19 cellular contexts compared by ENCODE assay signal in the genomic region with DNA sequence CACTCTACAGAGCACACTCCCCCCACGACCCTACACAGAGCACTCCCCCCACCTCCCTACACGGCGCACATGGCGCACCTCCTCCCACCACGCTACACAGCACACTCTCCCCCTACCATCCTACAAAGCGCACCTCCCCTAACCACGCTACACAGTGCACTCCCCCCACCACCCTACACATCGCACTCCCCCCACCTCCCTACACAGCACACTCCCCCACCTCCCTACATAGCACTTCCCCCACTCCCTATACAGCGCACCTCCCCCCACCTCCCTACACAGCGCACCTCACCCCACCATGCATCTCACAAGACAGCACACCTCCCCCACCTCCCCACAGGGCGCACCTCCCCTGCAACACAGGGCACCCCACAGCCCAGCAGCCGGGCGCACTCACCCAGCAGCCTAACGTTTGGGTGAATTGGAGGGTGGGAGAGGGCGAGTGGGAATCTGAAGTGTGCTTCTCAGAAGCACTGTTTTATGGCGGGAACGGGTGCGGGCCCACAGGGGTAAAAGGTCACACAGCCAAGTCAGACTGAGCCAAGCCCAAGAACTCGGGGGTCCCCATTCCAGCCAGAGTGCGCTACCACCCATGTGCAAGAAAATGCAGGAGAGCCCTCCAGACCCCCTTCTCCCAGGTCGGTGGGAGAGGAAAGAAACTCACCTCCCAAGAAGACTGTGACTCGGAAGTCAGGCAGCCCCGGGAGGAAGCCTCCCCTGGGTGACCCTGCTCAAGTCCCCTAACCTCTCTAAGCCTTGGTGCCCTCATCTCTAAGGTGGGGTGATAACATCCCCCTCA. TPM values are rescaled to one million over a fixed set of nuclear protein-coding genes. Genes with fewer than 3 reads are reported as not detected.
A peak's percentile ranks its signal among the peaks of the same experiment; 100 is the strongest.
DNase-seq lines count a peak whose midpoint lies in the region; ATAC-seq and TF ChIP-seq lines count a peak whose summit lies in the region.
"Had no signal": no experiment of that assay in that cellular context is flagged by ENCODE, and none has a peak within 500 bp of the region (broad histone marks: within the 10 kb centered on the region; RNA-seq: fewer than 3 reads in every experiment).

No MANE protein-coding gene starts in this region.

- CTCF ChIA-PET in WTC11 (lab: Charles Lee) = interaction anchor here (1.4 to 1.6 kb wide), 1 partner anchor 124 kb away, joined by 4 to 7 read pairs; no protein-coding TSS in a partner anchor

- peaks cover 51% of the 10 kb centered on the region for H3K4me1 Mint-ChIP-seq in WTC11
- H3K4me1 Mint-ChIP-seq in HFFc6 (ENCODE audit: low read depth) = peaks cover 13% of the 10 kb centered on the region

- H3K4me3 Mint-ChIP-seq in WTC11 = no peak overlapping the region
- H3K4me3 Mint-ChIP-seq in HFFc6 = no peak overlapping the region
- H3K4me3 Mint-ChIP-seq: type B pancreatic cell had no signal

- ATAC-seq in WTC11 = peak; percentile 10
- ATAC-seq: Panc1 had no signal

- no peaks in the 10 kb centered on the region for H3K27me3 ChIP-seq in H7 (ENCODE audit: control insufficient read depth, insufficient read depth, low read length)
- H3K27me3 ChIP-seq in skeletal muscle tissue (ENCODE audit: control insufficient read depth in 3 of 3, insufficient read depth in 3 of 3, low read length in 3 of 3) = no peaks in the 10 kb centered on the region
- no peaks in the 10 kb centered on the region for H3K27me3 ChIP-seq in tibial nerve
- H3K27me3 ChIP-seq: BLaER1 treated with 17β-estradiol and CSF1 and Interleukin-3, amounts not matched to agents 10 nM and 100 nM had no signal

- H3K4me3 ChIP-seq in H7 (ENCODE audit: insufficient read depth, low read depth, low read length) = no peak overlapping the region
- H3K4me3 ChIP-seq in skeletal muscle tissue (ENCODE audit: low read length in 3 of 3) = no peak overlapping the region
- no peak overlapping the region for H3K4me3 ChIP-seq in tibial nerve
- H3K4me3 ChIP-seq: BLaER1 treated with 17β-estradiol and CSF1 and Interleukin-3, amounts not matched to agents 10 nM and 100 nM; prostate gland had no signal

- H3K36me3 Mint-ChIP-seq in WTC11 (peaks cover 80% of the 10 kb centered on the region), HFFc6 (ENCODE audit: low read depth) (peaks cover 36% of the 10 kb centered on the region)

- no peak for TF ChIP-seq CTCF in WTC11 (IDR thresholded peaks at IDR 0.05)
- no peak for TF ChIP-seq CTCF in tibial nerve (IDR thresholded peaks at IDR 0.05)
- no peak for TF ChIP-seq CTCF in HFFc6 (IDR thresholded peaks at IDR 0.05)

- peak overlapping the region; percentile 51 for H3K27ac ChIP-seq in skeletal muscle tissue (ENCODE audit: low read depth, low read length)
- peak overlapping the region in 1 of 4 donors; percentile 3 for H3K27ac ChIP-seq in tibial nerve
- H3K27ac ChIP-seq: prostate gland had no signal

- DNase-seq in H7 (peak; percentile 70), WTC11 (ENCODE audit: low spot score) (no peak), left kidney (ENCODE audit: low read depth, low spot score) (peak; percentile 52), tibial nerve (ENCODE audit: low spot score in 2 of 2) (no peak), HFFc6 (no peak)
- DNase-seq in stimulated activated naive CD4-positive, alpha-beta T cell (lab: John Stamatoyannopoulos, UW) = no peak
- DNase-seq: activated CD8-positive, alpha-beta memory T cell treated with anti-CD3 and anti-CD28 coated beads for 24 hours; activated gamma-delta T cell; GDM1; NCI-H1417 treated with DMSO at 0.1 percent for 48 hours; NCI-H2081; NCI-H2227 treated with DMSO at 0.1 percent for 48 hours; NCI-H69; T-helper 1 cell had no signal

- WGBS in tibial nerve, 2 donors = 80 to 85% methylated on average over 21 to 23 of the region's 23 CpGs

- H3K27me3 Mint-ChIP-seq in WTC11 (ENCODE audit: low read depth) (no peaks in the 10 kb centered on the region), HFFc6 (ENCODE audit: insufficient read depth) (peaks cover 3% of the 10 kb centered on the region; the same call in 1 of the 2 replicates)
- H3K27me3 Mint-ChIP-seq: type B pancreatic cell had no signal

- H3K4me1 ChIP-seq in skeletal muscle tissue (ENCODE audit: control insufficient read depth in 3 of 3, insufficient read depth in 3 of 3, low read length in 3 of 3) (peaks cover 17 to 41% (median 36%) of the 10 kb centered on the region in 3 donors), tibial nerve (peaks cover 0 to 28% (median 5%) of the 10 kb centered on the region in 4 donors)
- H3K4me1 ChIP-seq: prostate gland had no signal

- peak overlapping the region; percentile 53 for H3K27ac Mint-ChIP-seq in WTC11
- no peak overlapping the region for H3K27ac Mint-ChIP-seq in HFFc6
- H3K27ac Mint-ChIP-seq: type B pancreatic cell had no signal

- no peak for TF ChIP-seq POLR2A in tibial nerve (IDR thresholded peaks at IDR 0.05)

- TF ChIP-seq EP300 in tibial nerve (IDR thresholded peaks at IDR 0.05) = no peak

- POLR2A ChIA-PET in WTC11 (lab: Charles Lee) = interaction anchor here (0.6 kb wide), 1 partner anchor 8 kb away, joined by 3 read pairs; no protein-coding TSS in a partner anchor

- peak overlapping the region in 1 of 3 donors; percentile 40 for H3K9ac ChIP-seq in skeletal muscle tissue (ENCODE audit: low read depth in 1 of 3, low read length in 3 of 3)
- H3K9ac ChIP-seq: BLaER1 treated with 17β-estradiol and CSF1 and Interleukin-3, amounts not matched to agents 10 nM and 100 nM had no signal

- H3K36me3 ChIP-seq in H7 (replicated peaks; ENCODE audit: control insufficient read depth, insufficient read depth, low read length) = peaks cover 53% of the 10 kb centered on the region
- H3K36me3 ChIP-seq in skeletal muscle tissue (ENCODE audit: control insufficient read depth in 3 of 3, insufficient read depth in 3 of 3, low read length in 3 of 3) = peaks cover 43 to 58% (median 52%) of the 10 kb centered on the region in 3 donors
- peaks cover 0 to 98% (median 0%) of the 10 kb centered on the region in 3 donors for H3K36me3 ChIP-seq in tibial nerve

- H3K9me3 ChIP-seq in skeletal muscle tissue (ENCODE audit: control insufficient read depth in 3 of 3, low read length in 3 of 3) (no peaks in the 10 kb centered on the region), tibial nerve (no peaks in the 10 kb centered on the region)
- H3K9me3 ChIP-seq: BLaER1 treated with 17β-estradiol and CSF1 and Interleukin-3, amounts not matched to agents 10 nM and 100 nM; prostate gland had no signal

- H3K9me3 Mint-ChIP-seq in WTC11 = no peaks in the 10 kb centered on the region
- no peaks in the 10 kb centered on the region for H3K9me3 Mint-ChIP-seq in HFFc6
- H3K9me3 Mint-ChIP-seq: type B pancreatic cell had no signal

TF ChIP-seq in WTC11, 78 proteins besides CTCF, POLR2A, EP300 and RAD21:
- TF ChIP-seq FOXP4 (CRISPR knock-in tag; IDR thresholded peaks at IDR 0.05) (no peak), SOX15 (CRISPR knock-in tag; IDR thresholded peaks at IDR 0.05) (no peak)
- TF ChIP-seq, protein P1, sequence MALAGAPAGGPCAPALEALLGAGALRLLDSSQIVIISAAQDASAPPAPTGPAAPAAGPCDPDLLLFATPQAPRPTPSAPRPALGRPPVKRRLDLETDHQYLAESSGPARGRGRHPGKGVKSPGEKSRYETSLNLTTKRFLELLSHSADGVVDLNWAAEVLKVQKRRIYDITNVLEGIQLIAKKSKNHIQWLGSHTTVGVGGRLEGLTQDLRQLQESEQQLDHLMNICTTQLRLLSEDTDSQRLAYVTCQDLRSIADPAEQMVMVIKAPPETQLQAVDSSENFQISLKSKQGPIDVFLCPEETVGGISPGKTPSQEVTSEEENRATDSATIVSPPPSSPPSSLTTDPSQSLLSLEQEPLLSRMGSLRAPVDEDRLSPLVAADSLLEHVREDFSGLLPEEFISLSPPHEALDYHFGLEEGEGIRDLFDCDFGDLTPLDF (CRISPR knock-in tag; IDR thresholded peaks at IDR 0.05) = no peak
- TF ChIP-seq, protein P2, sequence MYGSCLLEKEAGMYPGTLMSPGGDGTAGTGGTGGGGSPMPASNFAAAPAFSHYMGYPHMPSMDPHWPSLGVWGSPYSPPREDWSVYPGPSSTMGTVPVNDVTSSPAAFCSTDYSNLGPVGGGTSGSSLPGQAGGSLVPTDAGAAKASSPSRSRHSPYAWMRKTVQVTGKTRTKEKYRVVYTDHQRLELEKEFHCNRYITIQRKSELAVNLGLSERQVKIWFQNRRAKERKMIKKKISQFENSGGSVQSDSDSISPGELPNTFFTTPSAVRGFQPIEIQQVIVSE (CRISPR knock-in tag; IDR thresholded peaks at IDR 0.05; ENCODE audit: borderline replicate concordance) = no peak

RNA-seq across cellular contexts. Expression of gene KNOP1, which starts 10.1 kb away (rescaled TPM):
- total RNA-seq in H7 (2014; rRNA removed; shearing (Covaris generic)) = 35.5 and 50.6 TPM in 2 replicates
- total RNA-seq in WTC11 (2021) = 87.4 to 102 TPM (median 93.4 TPM) in 3 replicates
- total RNA-seq in skeletal muscle tissue = 11.5 TPM
- total RNA-seq in tibial nerve = 10 to 100 TPM; 17.3 to 37.2 (median 26.2) TPM
- total RNA-seq in HFFc6 (2021; fragmentation: NEBNext Ultra II Directional; extraction: Animal tissue kit (Norgen Biotek cat#: 25700)) = 10 to 100 TPM; 11.0 to 16.3 (median 13.9) TPM

RNA-seq across cellular contexts. Expression of gene IQCK, which starts 10.2 kb away (rescaled TPM):
- 4.4 and 6.4 TPM in 2 replicates for total RNA-seq in H7 (2014; rRNA removed; shearing (Covaris generic))
- total RNA-seq in WTC11 (2021) (5.2 to 6.0 TPM (median 5.8 TPM) in 3 replicates), skeletal muscle tissue (10.4 TPM), tibial nerve (10 to 100 TPM; 23.1 to 62.7 (median 37.6) TPM)
- total RNA-seq in HFFc6 (2021; fragmentation: NEBNext Ultra II Directional; extraction: Animal tissue kit (Norgen Biotek cat#: 25700)) = 1 to 10 TPM; 2.2 to 5.0 (median 2.8) TPM

Comparison
In these comparisons a context has a peak if more than half of its experiments do, and no peak if none do; other contexts are left out.
1. DNase-seq: peak in H7 (single experiment) and left kidney (single experiment); none in WTC11 (single experiment), tibial nerve (0 of 2), stimulated activated naive CD4-positive, alpha-beta T cell (0 of 6) and HFFc6 (single experiment).